ENCODE assay signal across 11 cellular contexts in the genomic region with DNA sequence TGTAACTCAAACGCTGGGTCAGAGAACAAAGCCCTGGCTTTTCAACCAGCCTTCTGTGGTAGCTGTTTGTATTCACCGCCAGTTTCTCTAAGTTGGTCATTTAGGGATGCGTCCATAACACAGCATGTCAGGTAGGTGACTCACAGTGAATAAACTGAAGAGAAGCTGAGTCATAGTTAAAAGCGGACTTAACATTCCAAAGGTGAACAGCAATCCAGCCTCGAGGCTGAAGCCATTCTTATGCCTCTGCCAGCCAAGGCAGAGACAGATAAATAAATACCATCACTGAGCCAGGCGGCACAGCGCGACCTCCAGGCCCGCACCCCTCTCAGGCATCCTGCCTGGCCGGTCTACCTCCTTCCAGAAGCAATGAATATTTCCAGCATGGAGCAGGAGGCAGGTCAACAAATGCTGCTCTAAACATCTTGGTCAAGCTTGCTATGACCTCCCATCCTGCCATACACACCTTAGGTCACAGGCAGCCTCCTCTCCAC. TPM values are rescaled to one million over a fixed set of nuclear protein-coding genes. Genes with fewer than 3 reads are reported as not detected.
DNase-seq lines count a peak whose midpoint lies in the region; ATAC-seq and TF ChIP-seq lines count a peak whose summit lies in the region.
"Had no signal": no experiment of that assay in that cellular context is flagged by ENCODE, and none has a peak within 500 bp of the region (broad histone marks: within the 10 kb centered on the region; RNA-seq: fewer than 3 reads in every experiment).

No MANE protein-coding gene starts in this region.

- no peak for TF ChIP-seq POLR2A in gastroesophageal sphincter (IDR thresholded peaks at IDR 0.05)

- no peak for TF ChIP-seq CTCF in gastroesophageal sphincter (IDR thresholded peaks at IDR 0.05)
- TF ChIP-seq CTCF in GM10248 (IDR thresholded peaks at IDR 0.05; ENCODE audit: control extremely low read depth, extremely low read depth, low read depth, missing control alignments) = no peak

- no peaks in the 10 kb centered on the region for H3K4me1 Mint-ChIP-seq in immature natural killer cell

- POLR2A ChIA-PET in GM10248 (lab: Yijun Ruan, JAX) = no interaction called here

- no peak for TF ChIP-seq EP300 in gastroesophageal sphincter (IDR thresholded peaks at IDR 0.05)

- H3K27me3 ChIP-seq in SJCRH30 (no peaks in the 10 kb centered on the region), gastroesophageal sphincter (peaks cover 3% of the 10 kb centered on the region)
- H3K27me3 ChIP-seq: colonic mucosa had no signal

- H3K9me3 ChIP-seq in SJCRH30 (replicated peaks) (no peaks in the 10 kb centered on the region; the same call in 1 of the 2 replicates), gastroesophageal sphincter (no peaks in the 10 kb centered on the region)
- H3K9me3 ChIP-seq: colonic mucosa had no signal

- H3K27ac ChIP-seq in SJCRH30 (no peak overlapping the region), gastroesophageal sphincter (peak overlapping the region; percentile 30 to 84 (median 72))
- H3K27ac ChIP-seq: colonic mucosa had no signal

- H3K27ac Mint-ChIP-seq in immature natural killer cell = no peak overlapping the region
- H3K27ac Mint-ChIP-seq: T-helper 1 cell treated with Interleukin-12 subunit alpha and Interleukin-12 subunit beta and Interleukin-4 antibody, amounts not matched to agents 30 μg/mL and 1 μg/mL, for 36 hours had no signal

- WGBS in gastroesophageal sphincter (ENCODE audit: low coverage in 1 of 2), 2 donors = 42 to 60% methylated on average over 1 to 7 of the region's 10 CpGs

- no peaks in the 10 kb centered on the region for H3K9me3 Mint-ChIP-seq in immature natural killer cell
- H3K9me3 Mint-ChIP-seq: T-helper 1 cell treated with Interleukin-12 subunit alpha and Interleukin-12 subunit beta and Interleukin-4 antibody, amounts not matched to agents 30 μg/mL and 1 μg/mL, for 36 hours had no signal

- no peak overlapping the region for H3K4me3 Mint-ChIP-seq in immature natural killer cell
- H3K4me3 Mint-ChIP-seq: T-helper 1 cell treated with Interleukin-12 subunit alpha and Interleukin-12 subunit beta and Interleukin-4 antibody, amounts not matched to agents 30 μg/mL and 1 μg/mL, for 36 hours had no signal

- no peaks in the 10 kb centered on the region for H3K36me3 Mint-ChIP-seq in immature natural killer cell

- H3K27me3 Mint-ChIP-seq in immature natural killer cell (ENCODE audit: low read depth in 3 of 3) = peaks cover 0 to 7% (median 0%) of the 10 kb centered on the region in 3 donors

- H3K4me1 ChIP-seq in SJCRH30 (peaks cover 28% of the 10 kb centered on the region), gastroesophageal sphincter (peaks cover 0 to 29% (median 0%) of the 10 kb centered on the region in 3 donors)

- DNase-seq in GM03348 (ENCODE audit: low spot score) = peak; percentile 88
- DNase-seq in SJCRH30 = peak; percentile 24 to 27
- DNase-seq in skeletal muscle cell (ENCODE audit: low read depth) = peak; percentile 47
- no peak for DNase-seq in GM10248 (ENCODE audit: extremely low spot score)
- DNase-seq in immature natural killer cell = no peak
- DNase-seq in stimulated activated naive CD8-positive, alpha-beta T cell treated with anti-CD3 and anti-CD28 coated beads, Interleukin-15, Interleukin-2, amounts not matched to agents 100 U/mL and 50 U/mL, for 24 hours = no peak
- DNase-seq: colonic mucosa had no signal

- H3K4me3 ChIP-seq in SJCRH30 (no peak overlapping the region), gastroesophageal sphincter (no peak overlapping the region), skeletal muscle cell (ENCODE audit: low read depth, low read length) (no peak overlapping the region)
- H3K4me3 ChIP-seq: colonic mucosa had no signal

- CTCF ChIA-PET in GM10248 (lab: Yijun Ruan, JAX) = no interaction called here

- H3K36me3 ChIP-seq in SJCRH30 (no peaks in the 10 kb centered on the region), gastroesophageal sphincter (no peaks in the 10 kb centered on the region)
- H3K36me3 ChIP-seq: colonic mucosa had no signal

- peak; percentile 86 for ATAC-seq in gastroesophageal sphincter
- ATAC-seq in HG02588 (IDR thresholded peaks at IDR 0.05; ENCODE audit: unreplicated experiment) = no peak
- no peak for ATAC-seq in stimulated activated naive CD8-positive, alpha-beta T cell treated with anti-CD3 and anti-CD28 coated beads, Interleukin-15, Interleukin-2, amounts not matched to agents 100 U/mL and 50 U/mL, for 24 hours

RNA-seq across cellular contexts. Expression of gene CACNG4, which starts 12.4 kb away (rescaled TPM):
- total RNA-seq in SJCRH30 (2014; rRNA removed; shearing (Covaris generic)) = 0.30 and 0.49 TPM in 2 replicates
- 10 to 100 TPM in 1 of 4 donors, 1 to 10 TPM in 1, under 1 TPM in 1, not detected in 1; 0.13 to 13.5 (median 2.1) TPM for total RNA-seq in gastroesophageal sphincter
- not detected for polyA plus RNA-seq in immature natural killer cell
- total RNA-seq: pulmonary artery endothelial cell had no signal

Comparison
In these comparisons a context has a peak if more than half of its experiments do, and no peak if none do; other contexts are left out.
1. DNase-seq: peak in GM03348 (single experiment), SJCRH30 (2 of 2) and skeletal muscle cell (single experiment); none in GM10248 (single experiment), immature natural killer cell (0 of 3) and stimulated activated naive CD8-positive, alpha-beta T cell treated with anti-CD3 and anti-CD28 coated beads, Interleukin-15, Interleukin-2, amounts not matched to agents 100 U/mL and 50 U/mL, for 24 hours (single experiment).